In the genomic region with DNA sequence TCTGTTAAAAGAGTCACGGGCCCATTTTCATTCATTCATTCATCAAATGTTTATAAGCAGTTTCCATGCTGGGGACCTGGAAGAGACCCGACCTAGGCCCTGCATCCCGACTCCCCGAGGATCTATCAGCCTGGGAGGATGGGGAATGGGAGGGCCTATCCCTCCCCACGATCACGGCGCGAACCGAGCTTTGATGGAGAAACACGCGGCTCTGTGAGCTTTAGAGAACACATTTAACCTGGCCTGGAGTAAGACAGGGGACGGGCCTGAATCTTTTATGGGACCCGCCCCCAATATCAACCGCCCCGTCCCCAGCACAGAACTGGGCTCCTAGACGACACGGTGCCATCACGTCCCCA, we compare ENCODE assay signal across 9 cellular contexts. TPM values are rescaled to one million over a fixed set of nuclear protein-coding genes. Genes with fewer than 3 reads are reported as not detected.
DNase-seq lines count a peak whose midpoint lies in the region; ATAC-seq and TF ChIP-seq lines count a peak whose summit lies in the region.
"Had no signal": no experiment of that assay in that cellular context is flagged by ENCODE, and none has a peak within 500 bp of the region (broad histone marks: within the 10 kb centered on the region; RNA-seq: fewer than 3 reads in every experiment).

No MANE protein-coding gene starts in this region.

- H3K27me3 Mint-ChIP-seq in activated naive CD4-positive, alpha-beta T cell treated with anti-CD3 and anti-CD28 coated beads, Interleukin-2, amount 10 ng/mL, durations not matched to agents 7 days and 5 days = peaks cover 56% of the 10 kb centered on the region
- no peaks in the 10 kb centered on the region for H3K27me3 Mint-ChIP-seq in memory B cell

- no peak overlapping the region for H3K27ac ChIP-seq in upper lobe of left lung

- no peaks in the 10 kb centered on the region for H3K27me3 ChIP-seq in upper lobe of left lung

- no peaks in the 10 kb centered on the region for H3K9me3 ChIP-seq in upper lobe of left lung

- H3K4me3 ChIP-seq in astrocyte of the cerebellum (ENCODE audit: low read depth, low read length) (peak overlapping the region; percentile 36), upper lobe of left lung (peak overlapping the region in 3 of 4 donors; percentile 77 to 95 (median 87))

- CTCF ChIA-PET in activated naive CD4-positive, alpha-beta T cell treated with anti-CD3 and anti-CD28 coated beads, Interleukin-2, amount 10 ng/mL, durations not matched to agents 7 days and 5 days (lab: Charles Lee) = interaction anchor here (0.8 to 1.2 kb wide), 2 partner anchors 9 to 148 kb away, joined by 3 to 4 read pairs; partner anchors contain the start of gene TRAPPC5

- in situ Hi-C loops in astrocyte of the cerebellum (cut with HindIII; ENCODE audit: low sequenced_read_pairs) = no loop called here
- in situ Hi-C loops in G401 (cut with HindIII; ENCODE audit: low sequenced_read_pairs) = no loop called here

- peak overlapping the region; percentile 89 for H3K27ac Mint-ChIP-seq in activated naive CD4-positive, alpha-beta T cell treated with anti-CD3 and anti-CD28 coated beads, Interleukin-2, amount 10 ng/mL, durations not matched to agents 7 days and 5 days
- H3K27ac Mint-ChIP-seq in memory B cell = peak overlapping the region; percentile 48

- 4 to 9% methylated on average over 17 to 18 of the region's 18 CpGs for WGBS in upper lobe of left lung, 2 donors

- peaks cover 28% of the 10 kb centered on the region for H3K4me1 Mint-ChIP-seq in activated naive CD4-positive, alpha-beta T cell treated with anti-CD3 and anti-CD28 coated beads, Interleukin-2, amount 10 ng/mL, durations not matched to agents 7 days and 5 days
- peaks cover 10% of the 10 kb centered on the region for H3K4me1 Mint-ChIP-seq in memory B cell

- no peaks in the 10 kb centered on the region for H3K36me3 Mint-ChIP-seq in activated naive CD4-positive, alpha-beta T cell treated with anti-CD3 and anti-CD28 coated beads, Interleukin-2, amount 10 ng/mL, durations not matched to agents 7 days and 5 days
- H3K36me3 Mint-ChIP-seq in memory B cell = no peaks in the 10 kb centered on the region

- DNase-seq in activated naive CD4-positive, alpha-beta T cell treated with anti-CD3 and anti-CD28 coated beads, Interleukin-2, amount 10 ng/mL, durations not matched to agents 7 days and 5 days = no peak
- no peak for DNase-seq in activated naive CD4-positive, alpha-beta T cell (lab: John Stamatoyannopoulos, UW)
- no peak for DNase-seq in astrocyte of the cerebellum (ENCODE audit: low read depth)
- DNase-seq in memory B cell (ENCODE audit: low spot score in 2 of 2) = no peak
- DNase-seq in upper lobe of left lung = no peak
- no peak for DNase-seq in stimulated activated CD4-positive, alpha-beta T cell treated with anti-CD3 and anti-CD28 coated beads, Interleukin-1b, Interleukin-23, amount 100 ng/mL, for 48 hours
- DNase-seq in G401 (ENCODE audit: low spot score) = no peak
- DNase-seq in NCI-H2029 treated with DMSO at 0.1 percent for 48 hours (lab: John Stamatoyannopoulos, UW) = no peak

- TF ChIP-seq POLR2A in upper lobe of left lung (IDR thresholded peaks at IDR 0.05) = no peak

- peak overlapping the region; percentile 73 for H3K4me3 Mint-ChIP-seq in activated naive CD4-positive, alpha-beta T cell treated with anti-CD3 and anti-CD28 coated beads, Interleukin-2, amount 10 ng/mL, durations not matched to agents 7 days and 5 days
- H3K4me3 Mint-ChIP-seq in memory B cell = peak overlapping the region; percentile 70

- no peak for TF ChIP-seq EP300 in upper lobe of left lung (IDR thresholded peaks at IDR 0.05)

- peaks cover 24 to 42% (median 33%) of the 10 kb centered on the region in 4 donors for H3K4me1 ChIP-seq in upper lobe of left lung

- H3K36me3 ChIP-seq in upper lobe of left lung = no peaks in the 10 kb centered on the region

- ATAC-seq in memory B cell (ENCODE audit: low read depth) (no peak), upper lobe of left lung (ENCODE audit: low FRiP score in 2 of 2) (no peak)

- no peaks in the 10 kb centered on the region for H3K9me3 Mint-ChIP-seq in activated naive CD4-positive, alpha-beta T cell treated with anti-CD3 and anti-CD28 coated beads, Interleukin-2, amount 10 ng/mL, durations not matched to agents 7 days and 5 days
- H3K9me3 Mint-ChIP-seq in memory B cell = no peaks in the 10 kb centered on the region

- TF ChIP-seq CTCF in astrocyte of the cerebellum (IDR thresholded peaks at IDR 0.05; ENCODE audit: low read depth, low read length, missing control alignments) (no peak), upper lobe of left lung (IDR thresholded peaks at IDR 0.05) (no peak)

RNA-seq across cellular contexts. Expression of gene EVI5L, which starts 0.9 kb away (rescaled TPM):
- 10 to 100 TPM; 12.0 to 24.1 (median 15.6) TPM for total RNA-seq in upper lobe of left lung
- total RNA-seq in G401 (2014; rRNA removed; shearing (Covaris generic)) = 19.0 and 24.5 TPM in 2 replicates

RNA-seq across cellular contexts. Expression of gene PRR36, which starts 45.0 kb away (rescaled TPM):
- 1 to 10 TPM in 5 of 6 donors, under 1 TPM in 1; 0.46 to 9.4 (median 2.7) TPM for total RNA-seq in upper lobe of left lung
- 0.03 and 0.49 TPM in 2 replicates for total RNA-seq in G401 (2014; rRNA removed; shearing (Covaris generic))
- total RNA-seq: SK-MEL-5 had no signal

RNA-seq across cellular contexts. Expression of gene LRRC8E, which starts 59.2 kb away (rescaled TPM):
- 10 to 100 TPM in 1 of 6 donors, 1 to 10 TPM in 5; 1.0 to 11.7 (median 6.9) TPM for total RNA-seq in upper lobe of left lung
- 0.49 TPM in 1 of 2 replicates, not detected in the other for total RNA-seq in G401 (2014; rRNA removed; shearing (Covaris generic))
